1 cellular context compared by ENCODE assay signal in the genomic region with DNA sequence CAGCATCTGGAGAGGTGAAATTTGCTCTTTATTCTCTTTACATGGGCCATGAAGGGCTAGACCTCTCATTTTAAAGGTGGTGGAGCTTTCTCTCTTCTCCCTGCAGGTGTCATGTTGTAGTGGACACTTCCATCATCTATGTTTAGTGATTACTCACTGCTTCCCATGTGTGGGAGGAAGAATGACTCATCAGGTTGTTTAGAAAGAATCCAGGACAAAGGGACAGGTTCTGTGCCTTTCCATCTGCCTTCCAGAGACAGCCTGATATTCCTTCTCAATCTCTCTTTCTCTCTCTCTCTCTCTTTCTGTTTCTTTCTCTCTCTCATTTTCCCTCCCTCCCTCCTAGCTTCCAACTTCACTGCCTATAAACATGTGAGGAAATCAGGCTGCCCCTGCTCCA.
TF ChIP-seq lines count a peak whose summit lies in the region.

No MANE protein-coding gene starts in this region.

TF ChIP-seq in GM23338, 12 proteins besides CTCF, POLR2A, EP300 and RAD21 (continued from another document):
- TF ChIP-seq, protein P1, sequence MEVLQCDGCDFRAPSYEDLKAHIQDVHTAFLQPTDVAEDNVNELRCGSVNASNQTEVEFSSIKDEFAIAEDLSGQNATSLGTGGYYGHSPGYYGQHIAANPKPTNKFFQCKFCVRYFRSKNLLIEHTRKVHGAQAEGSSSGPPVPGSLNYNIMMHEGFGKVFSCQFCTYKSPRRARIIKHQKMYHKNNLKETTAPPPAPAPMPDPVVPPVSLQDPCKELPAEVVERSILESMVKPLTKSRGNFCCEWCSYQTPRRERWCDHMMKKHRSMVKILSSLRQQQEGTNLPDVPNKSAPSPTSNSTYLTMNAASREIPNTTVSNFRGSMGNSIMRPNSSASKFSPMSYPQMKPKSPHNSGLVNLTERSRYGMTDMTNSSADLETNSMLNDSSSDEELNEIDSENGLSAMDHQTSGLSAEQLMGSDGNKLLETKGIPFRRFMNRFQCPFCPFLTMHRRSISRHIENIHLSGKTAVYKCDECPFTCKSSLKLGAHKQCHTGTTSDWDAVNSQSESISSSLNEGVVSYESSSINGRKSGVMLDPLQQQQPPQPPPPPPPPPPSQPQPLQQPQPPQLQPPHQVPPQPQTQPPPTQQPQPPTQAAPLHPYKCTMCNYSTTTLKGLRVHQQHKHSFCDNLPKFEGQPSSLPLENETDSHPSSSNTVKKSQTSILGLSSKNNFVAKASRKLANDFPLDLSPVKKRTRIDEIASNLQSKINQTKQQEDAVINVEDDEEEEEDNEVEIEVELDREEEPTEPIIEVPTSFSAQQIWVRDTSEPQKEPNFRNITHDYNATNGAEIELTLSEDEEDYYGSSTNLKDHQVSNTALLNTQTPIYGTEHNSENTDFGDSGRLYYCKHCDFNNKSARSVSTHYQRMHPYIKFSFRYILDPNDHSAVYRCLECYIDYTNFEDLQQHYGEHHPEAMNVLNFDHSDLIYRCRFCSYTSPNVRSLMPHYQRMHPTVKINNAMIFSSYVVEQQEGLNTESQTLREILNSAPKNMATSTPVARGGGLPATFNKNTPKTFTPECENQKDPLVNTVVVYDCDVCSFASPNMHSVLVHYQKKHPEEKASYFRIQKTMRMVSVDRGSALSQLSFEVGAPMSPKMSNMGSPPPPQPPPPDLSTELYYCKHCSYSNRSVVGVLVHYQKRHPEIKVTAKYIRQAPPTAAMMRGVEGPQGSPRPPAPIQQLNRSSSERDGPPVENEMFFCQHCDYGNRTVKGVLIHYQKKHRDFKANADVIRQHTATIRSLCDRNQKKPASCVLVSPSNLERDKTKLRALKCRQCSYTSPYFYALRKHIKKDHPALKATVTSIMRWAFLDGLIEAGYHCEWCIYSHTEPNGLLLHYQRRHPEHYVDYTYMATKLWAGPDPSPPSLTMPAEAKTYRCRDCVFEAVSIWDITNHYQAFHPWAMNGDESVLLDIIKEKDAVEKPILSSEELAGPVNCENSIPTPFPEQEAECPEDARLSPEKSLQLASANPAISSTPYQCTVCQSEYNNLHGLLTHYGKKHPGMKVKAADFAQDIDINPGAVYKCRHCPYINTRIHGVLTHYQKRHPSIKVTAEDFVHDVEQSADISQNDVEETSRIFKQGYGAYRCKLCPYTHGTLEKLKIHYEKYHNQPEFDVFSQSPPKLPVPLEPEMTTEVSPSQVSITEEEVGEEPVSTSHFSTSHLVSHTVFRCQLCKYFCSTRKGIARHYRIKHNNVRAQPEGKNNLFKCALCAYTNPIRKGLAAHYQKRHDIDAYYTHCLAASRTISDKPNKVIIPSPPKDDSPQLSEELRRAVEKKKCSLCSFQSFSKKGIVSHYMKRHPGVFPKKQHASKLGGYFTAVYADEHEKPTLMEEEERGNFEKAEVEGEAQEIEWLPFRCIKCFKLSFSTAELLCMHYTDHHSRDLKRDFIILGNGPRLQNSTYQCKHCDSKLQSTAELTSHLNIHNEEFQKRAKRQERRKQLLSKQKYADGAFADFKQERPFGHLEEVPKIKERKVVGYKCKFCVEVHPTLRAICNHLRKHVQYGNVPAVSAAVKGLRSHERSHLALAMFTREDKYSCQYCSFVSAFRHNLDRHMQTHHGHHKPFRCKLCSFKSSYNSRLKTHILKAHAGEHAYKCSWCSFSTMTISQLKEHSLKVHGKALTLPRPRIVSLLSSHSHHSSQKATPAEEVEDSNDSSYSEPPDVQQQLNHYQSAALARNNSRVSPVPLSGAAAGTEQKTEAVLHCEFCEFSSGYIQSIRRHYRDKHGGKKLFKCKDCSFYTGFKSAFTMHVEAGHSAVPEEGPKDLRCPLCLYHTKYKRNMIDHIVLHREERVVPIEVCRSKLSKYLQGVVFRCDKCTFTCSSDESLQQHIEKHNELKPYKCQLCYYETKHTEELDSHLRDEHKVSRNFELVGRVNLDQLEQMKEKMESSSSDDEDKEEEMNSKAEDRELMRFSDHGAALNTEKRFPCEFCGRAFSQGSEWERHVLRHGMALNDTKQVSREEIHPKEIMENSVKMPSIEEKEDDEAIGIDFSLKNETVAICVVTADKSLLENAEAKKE (CRISPR knock-in tag; IDR thresholded peaks at IDR 0.05): no peak
- TF ChIP-seq POLR2AphosphoS5 (IDR thresholded peaks at IDR 0.05; ENCODE audit: low read depth) (no peak), EZH2phosphoT487 (IDR thresholded peaks at IDR 0.05; ENCODE audit: unreplicated experiment) (no peak)
